Comparison of ENCODE assay signal across 23 cellular contexts in genomic region chr3:184552863-184553262, GRCh38. TPM values are rescaled to one million over a fixed set of nuclear protein-coding genes. Genes with fewer than 3 reads are reported as not detected.
"Had no signal": no experiment of that assay in that cellular context is flagged by ENCODE, and none has a peak within 500 bp of the region (broad histone marks: within the 10 kb centered on the region; RNA-seq: fewer than 3 reads in every experiment).

No MANE protein-coding gene starts in this region.

- H3K27ac ChIP-seq: HL-60, KMS-11, SJSA1, SK-N-MC had no signal

- H3K36me3 ChIP-seq: SJSA1 had no signal

- ATAC-seq: K562 had no signal

- H3K36me3 Mint-ChIP-seq: IgD-negative memory B cell had no signal

- H3K27ac Mint-ChIP-seq: IgD-negative memory B cell had no signal

- DNase-seq: Kasumi-1, MM.1S, NCI-H1092 treated with DMSO at 0.1 percent for 48 hours, NCI-H1436, NCI-H187, NCI-H2029, NCI-H2081 treated with DMSO at 0.1 percent for 48 hours, NCI-H2171, NCI-H226, NCI-H446, NCI-H510A, NCI-H524 treated with DMSO at 0.1 percent for 48 hours, NCI-H69, NCI-H774, Right ventricle myocardium superior, RPMI8226, SIG-M5 had no signal

- H3K9me3 ChIP-seq: SJSA1 had no signal

- H3K4me3 ChIP-seq: K562, SJSA1, SK-N-MC had no signal

- H3K27me3 ChIP-seq: SJSA1 had no signal

- H3K4me1 Mint-ChIP-seq: IgD-negative memory B cell had no signal

- H3K9me3 Mint-ChIP-seq: IgD-negative memory B cell had no signal

- H3K4me1 ChIP-seq: SJSA1 had no signal

RNA-seq across cellular contexts. Expression of gene EPHB3, which starts 8.7 kb away (rescaled TPM):
- total RNA-seq: K562 had no signal
- polyA plus RNA-seq: IgD-negative memory B cell, K562 had no signal
